Comparison of ENCODE assay signal across 1 cellular context in genomic region chr13:97976551-97977375, GRCh38.
TF ChIP-seq lines count a peak whose summit lies in the region.

No MANE protein-coding gene starts in this region.

TF ChIP-seq in K562, 482 proteins besides CTCF, POLR2A, EP300 and RAD21 (continued from another document and continues in another):
- no peak for TF ChIP-seq SNRNP70 (optimal IDR thresholded peaks at IDR 0.05; ENCODE audit: low read depth, low read length)
- TF ChIP-seq POLR2AphosphoS5 (IDR thresholded peaks at IDR 0.05; ENCODE audit: control insufficient read depth, insufficient read depth, low read depth, low read length) = 0 out of 2 replicates have a peak, but pooled peaks have one; percentile 16
- no peak for TF ChIP-seq GTF2A2 (tag; IDR thresholded peaks at IDR 0.05)
- TF ChIP-seq ARID3A (IDR thresholded peaks at IDR 0.05; ENCODE audit: borderline replicate concordance, low read depth, low read length) = no peak
- TF ChIP-seq CBFA2T2 (conservative IDR thresholded peaks at IDR 0.05) = no peak
- TF ChIP-seq ZBTB11 (CRISPR knock-in tag; IDR thresholded peaks at IDR 0.05) = peak in 1 of 3 experiments; percentile 79; a peak in 2 of 6 replicates
- TF ChIP-seq MAZ (CRISPR knock-in tag; conservative IDR thresholded peaks at IDR 0.05 in 1 of 2, IDR thresholded peaks at IDR 0.05 in 1 of 2) = no peak; a peak in 1 of 4 replicates
- TF ChIP-seq MLLT1 (IDR thresholded peaks at IDR 0.05) = peak in 1 of 2 experiments; percentile 37; a peak in 1 of 4 replicates
- TF ChIP-seq ZBTB2 (IDR thresholded peaks at IDR 0.05) = no peak
- TF ChIP-seq ETV6 (IDR thresholded peaks at IDR 0.05; ENCODE audit: borderline replicate concordance in 1 of 2, low read depth in 2 of 2, low read length in 1 of 2) = no peak
- TF ChIP-seq ETV6 (CRISPR knock-in tag; IDR thresholded peaks at IDR 0.05; ENCODE audit: borderline replicate concordance) = no peak
- no peak for TF ChIP-seq BHLHE40 (IDR thresholded peaks at IDR 0.05; ENCODE audit: low read length)
- TF ChIP-seq PML (IDR thresholded peaks at IDR 0.05; ENCODE audit: low read length) = no peak
- TF ChIP-seq MAFK (IDR thresholded peaks at IDR 0.05; ENCODE audit: low read length) = no peak
- TF ChIP-seq KDM5B (IDR thresholded peaks at IDR 0.05; ENCODE audit: insufficient replicate concordance, low read depth, low read length) = peak; percentile 19
- TF ChIP-seq FOSL1 (tag; conservative IDR thresholded peaks at IDR 0.05) = no peak
- TF ChIP-seq GMEB1 (CRISPR knock-in tag; IDR thresholded peaks at IDR 0.05) = no peak
- TF ChIP-seq RBBP5 (IDR thresholded peaks at IDR 0.05; ENCODE audit: borderline replicate concordance, insufficient read depth, low read length, poor library complexity, severe bottlenecking) = peak; percentile 95
- no peak for TF ChIP-seq OTX1 (CRISPR knock-in tag; IDR thresholded peaks at IDR 0.05)
- TF ChIP-seq EHMT2 (IDR thresholded peaks at IDR 0.05) = no peak
- TF ChIP-seq TBP (optimal IDR thresholded peaks at IDR 0.05; ENCODE audit: low read depth, low read length) = peak; percentile 73
- 0 out of 2 replicates have a peak, but pooled peaks have one; percentile 37 for TF ChIP-seq NKRF (IDR thresholded peaks at IDR 0.05; ENCODE audit: borderline replicate concordance)
- TF ChIP-seq ZNF280A (IDR thresholded peaks at IDR 0.05; ENCODE audit: low read depth, partially characterized antibody) = no peak
- no peak for TF ChIP-seq MITF (IDR thresholded peaks at IDR 0.05)
- TF ChIP-seq HDAC1 (IDR thresholded peaks at IDR 0.05) = 0 out of 4 replicates have a peak, but pooled peaks of 1 of the 2 experiments have one; percentile 20
- no peak for TF ChIP-seq PRDM10 (IDR thresholded peaks at IDR 0.05; ENCODE audit: partially characterized antibody)
- no peak for TF ChIP-seq PURB (CRISPR knock-in tag; IDR thresholded peaks at IDR 0.05; ENCODE audit: low read depth)
- TF ChIP-seq NR2C2 (CRISPR knock-in tag; IDR thresholded peaks at IDR 0.05) = no peak
- peak; percentile 94 for TF ChIP-seq NR2C2 (tag; IDR thresholded peaks at IDR 0.05)
- TF ChIP-seq ZNF282 (CRISPR knock-in tag; IDR thresholded peaks at IDR 0.05) = no peak
- no peak for TF ChIP-seq THAP7 (CRISPR knock-in tag; IDR thresholded peaks at IDR 0.05)
- no peak for TF ChIP-seq ZNF23 (CRISPR knock-in tag; IDR thresholded peaks at IDR 0.05)
- no peak for TF ChIP-seq CHCHD3 (CRISPR knock-in tag; IDR thresholded peaks at IDR 0.05)
- TF ChIP-seq KAT7 (CRISPR knock-in tag; IDR thresholded peaks at IDR 0.05; ENCODE audit: borderline replicate concordance) = 0 out of 2 replicates have a peak, but pooled peaks have one; percentile 11
